In the genomic region with DNA sequence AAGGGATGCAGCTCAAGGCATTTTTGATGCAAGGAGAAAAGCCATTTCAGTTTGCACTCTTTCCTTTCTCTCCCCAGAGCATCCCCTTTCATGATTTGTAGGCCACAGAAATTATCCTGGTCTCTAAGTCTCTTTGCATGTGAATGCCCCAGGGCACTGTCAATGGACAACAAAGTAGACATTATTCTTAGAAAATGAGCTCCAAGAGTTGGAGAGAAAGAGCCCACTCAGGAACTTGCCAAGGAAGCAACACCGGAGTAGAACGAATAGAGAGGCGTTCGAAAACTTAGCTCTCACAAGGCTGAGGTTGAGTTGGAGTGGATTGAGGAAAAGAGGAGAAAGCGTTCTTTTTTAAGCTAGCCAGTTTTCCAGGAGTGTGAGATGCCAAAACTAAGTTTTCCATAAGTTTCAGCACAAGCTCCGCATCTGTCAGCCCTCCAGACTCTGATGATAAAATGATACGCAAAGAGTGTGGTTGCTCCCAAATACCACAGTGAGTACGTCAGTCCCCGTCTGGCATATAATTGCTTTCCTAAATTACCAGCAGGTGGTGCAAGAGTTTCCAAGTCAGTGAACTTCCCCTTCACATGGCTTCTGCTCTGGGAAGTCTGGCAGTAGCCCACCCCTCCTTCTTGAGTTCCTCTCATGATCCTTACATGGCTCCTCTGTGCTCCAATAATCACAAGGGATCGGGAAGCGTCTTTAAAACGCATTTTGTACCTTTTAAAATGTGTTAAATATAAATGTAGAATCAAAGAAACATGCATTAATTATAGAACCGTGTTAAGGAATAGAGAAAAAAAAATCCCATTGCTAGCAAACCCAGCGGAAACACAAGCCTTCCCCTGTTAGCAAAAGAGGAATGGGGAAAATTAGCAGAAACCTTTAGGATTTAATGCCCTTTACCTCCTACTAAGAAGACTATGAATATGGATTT, we compare ENCODE assay signal across 8 cellular contexts.
DNase-seq lines count a peak whose midpoint lies in the region; ATAC-seq, FAIRE-seq and TF ChIP-seq lines count a peak whose summit lies in the region.

No MANE protein-coding gene starts in this region.

- H2BK12ac ChIP-seq in H1 (ENCODE audit: low read depth, low read length), result no peak overlapping the region

- H3K9me3 ChIP-seq in Karpas-422 (ENCODE audit: low read length), result no peaks in the 10 kb centered on the region
- no peaks in the 10 kb centered on the region for H3K9me3 ChIP-seq in Peyer's patch
- no peaks in the 10 kb centered on the region for H3K9me3 ChIP-seq in H1 (ENCODE audit: insufficient read depth in 2 of 2, low read depth in 1 of 2, low read length in 1 of 2)
- H3K9me3 ChIP-seq in lung (ENCODE audit: control insufficient read depth in 2 of 2, insufficient read depth in 1 of 2, low read length in 1 of 2), result no peaks in the 10 kb centered on the region

- H4K91ac ChIP-seq in H1 (replicated peaks; ENCODE audit: insufficient read length, low read length), result no peak overlapping the region

- TF ChIP-seq CTCF in Peyer's patch (IDR thresholded peaks at IDR 0.05) (peak; percentile 12 to 55 (median 48)), H1 (IDR thresholded peaks at IDR 0.05; ENCODE audit: control extremely low read depth in 1 of 3, insufficient read depth in 1 of 3, low read depth in 1 of 3, low read length in 3 of 3) (peak; percentile 17 to 80 (median 72)), lung (IDR thresholded peaks at IDR 0.05; ENCODE audit: control extremely low read depth, extremely low read depth) (peak; percentile 31)

- no peaks in the 10 kb centered on the region for H3K27me3 ChIP-seq in Karpas-422 (ENCODE audit: low read length)
- H3K27me3 ChIP-seq in Peyer's patch, result no peaks in the 10 kb centered on the region
- no peaks in the 10 kb centered on the region for H3K27me3 ChIP-seq in H1 (replicated peaks in 1 of 4; ENCODE audit: control insufficient read depth in 3 of 4, extremely low read depth in 1 of 4, insufficient read depth in 3 of 4, low read length in 3 of 4)
- H3K27me3 ChIP-seq in lung (ENCODE audit: control insufficient read depth, insufficient read depth), result no peaks in the 10 kb centered on the region

- H4K5ac ChIP-seq in H1 (ENCODE audit: insufficient read length, low read depth, low read length), result no peak overlapping the region

- H3K4me1 ChIP-seq in Karpas-422 (ENCODE audit: low read length) (no peaks in the 10 kb centered on the region), Peyer's patch (no peaks in the 10 kb centered on the region), H1 (replicated peaks in 1 of 4; ENCODE audit: control insufficient read depth in 3 of 4, insufficient read depth in 4 of 4, low read length in 3 of 4) (peaks cover 0 to 5% (median 0%) of the 10 kb centered on the region in 4 experiments; a peak in 3 of 7 replicates), lung (ENCODE audit: control insufficient read depth in 2 of 2, insufficient read depth in 2 of 2, low read length in 2 of 2) (peaks cover 0 to 4% of the 10 kb centered on the region in 2 donors)

- DNase-seq in EL (peak; percentile 73), Karpas-422 (peak; percentile 81), Peyer's patch (peak in 2 of 3 donors; percentile 17 to 49), H1 (ENCODE audit: low read depth in 1 of 2, low spot score in 2 of 2) (peak in 1 of 2 experiments; percentile 54), lung (ENCODE audit: low spot score) (peak; percentile 44)

- H3K23ac ChIP-seq in H1 (ENCODE audit: insufficient read length), result no peak overlapping the region

- TF ChIP-seq RAD21 in H1 (IDR thresholded peaks at IDR 0.05 in 1 of 2, conservative IDR thresholded peaks at IDR 0.05 in 1 of 2; ENCODE audit: low read depth in 2 of 2, low read length in 2 of 2), result peak; percentile 78 to 85

- H3K9me2 ChIP-seq in Karpas-422 (replicated peaks; ENCODE audit: insufficient read depth, low read length), result no peaks in the 10 kb centered on the region

- H2BK15ac ChIP-seq in H1 (ENCODE audit: low read length), result no peak overlapping the region

- peak; percentile 57 for ATAC-seq in GM21381 (IDR thresholded peaks at IDR 0.05; ENCODE audit: unreplicated experiment)
- ATAC-seq in lung (ENCODE audit: insufficient read depth, low FRiP score), result peak; percentile 88
- no peak for ATAC-seq in GM18520 (IDR thresholded peaks at IDR 0.05; ENCODE audit: unreplicated experiment)
- no peak for ATAC-seq in HG02571 (IDR thresholded peaks at IDR 0.05; ENCODE audit: unreplicated experiment)

- H3K14ac ChIP-seq in H1 (ENCODE audit: insufficient read length), result no peak overlapping the region

- WGBS in H1 (ENCODE audit: extremely low coverage in 1 of 2, insufficient coverage in 1 of 2, insufficient read length in 1 of 2, insufficient replicate concordance in 2 of 2, low coverage in 1 of 2, low lambda C conversion rate in 2 of 2, missing lambda C conversion rate in 1 of 2), 2 experiments, result 56% methylated on average over 14 of the region's 14 CpGs; no CpG with 5 or more reads in 1 of the 2 experiments
- WGBS in lung, 2 donors, result 41 to 47% methylated on average over 14 of the region's 14 CpGs

- H4K8ac ChIP-seq in H1 (ENCODE audit: extremely low read depth, insufficient read depth, low read length), result no peak overlapping the region

- no peak overlapping the region for H2BK5ac ChIP-seq in H1 (ENCODE audit: low read depth, low read length)

- no peaks in the 10 kb centered on the region for H3K23me2 ChIP-seq in H1 (ENCODE audit: low read depth, low read length)

- H3K56ac ChIP-seq in H1 (replicated peaks; ENCODE audit: insufficient read length, low read depth, low read length), result no peak overlapping the region

- no peak overlapping the region for H3K27ac ChIP-seq in Karpas-422 (ENCODE audit: low read length)
- H3K27ac ChIP-seq in Peyer's patch, result no peak overlapping the region
- H3K27ac ChIP-seq in H1 (ENCODE audit: low read depth, low read length), result no peak overlapping the region
- no peak overlapping the region for H3K27ac ChIP-seq in lung (ENCODE audit: low read depth in 1 of 2, low read length in 1 of 2)

- H3K4ac ChIP-seq in H1 (replicated peaks; ENCODE audit: insufficient read length, low read depth, low read length), result no peak overlapping the region

- POLR2A ChIA-PET in H1 (lab: Charles Lee; ENCODE audit: partially characterized antibody), result no interaction called here

- H3K9ac ChIP-seq in Karpas-422 (ENCODE audit: low read length) (no peak overlapping the region), H1 (replicated peaks in 1 of 4; ENCODE audit: extremely low read depth in 1 of 4, low read depth in 3 of 4, low read length in 3 of 4) (no peak overlapping the region)

- H3K79me1 ChIP-seq in H1 (ENCODE audit: low read depth, low read length), result no peaks in the 10 kb centered on the region

- no peak for TF ChIP-seq EP300 in H1 (IDR thresholded peaks at IDR 0.05; ENCODE audit: borderline replicate concordance in 1 of 2, low read depth in 2 of 2, low read length in 2 of 2)

- H4K20me1 ChIP-seq in Karpas-422 (ENCODE audit: insufficient read depth, low read depth, low read length) (no peaks in the 10 kb centered on the region), H1 (replicated peaks in 1 of 2; ENCODE audit: control insufficient read depth in 1 of 2, insufficient read depth in 2 of 2, low read length in 2 of 2) (no peaks in the 10 kb centered on the region)

- FAIRE-seq in H1 (lab: Jason Lieb, UNC), result peak; percentile 97

- no peak for TF ChIP-seq POLR2A in Peyer's patch (IDR thresholded peaks at IDR 0.05)
- TF ChIP-seq POLR2A in H1 (IDR thresholded peaks at IDR 0.05; ENCODE audit: control extremely low read depth in 1 of 2, low read depth in 2 of 2, low read length in 2 of 2), result no peak

- no peak overlapping the region for H2AK5ac ChIP-seq in H1 (ENCODE audit: low read depth, low read length)

- CTCF ChIA-PET in H1 (lab: Charles Lee; ENCODE audit: partially characterized antibody), result interaction anchor here (0.6 to 2.7 kb wide), 19 partner anchors 8 to 450 kb away, joined by 3 to 14 read pairs (median 4); no protein-coding TSS in a partner anchor

- no peak overlapping the region for H3K18ac ChIP-seq in H1 (ENCODE audit: extremely low read depth, low read length)

- H3K4me3 ChIP-seq in Karpas-422 (ENCODE audit: low read length) (no peak overlapping the region), Peyer's patch (no peak overlapping the region), H1 (ENCODE audit: extremely low read depth in 1 of 4, insufficient read depth in 2 of 4, low read depth in 3 of 4, low read length in 4 of 4) (no peak overlapping the region), lung (no peak overlapping the region)

- H3K36me3 ChIP-seq in Karpas-422 (ENCODE audit: insufficient read depth, low read length) (no peaks in the 10 kb centered on the region), Peyer's patch (no peaks in the 10 kb centered on the region), H1 (ENCODE audit: control insufficient read depth in 2 of 4, insufficient read depth in 4 of 4, low read length in 3 of 4) (no peaks in the 10 kb centered on the region), lung (ENCODE audit: control insufficient read depth in 2 of 2, insufficient read depth in 2 of 2, low read length in 2 of 2) (no peaks in the 10 kb centered on the region)

- H3K79me2 ChIP-seq in Karpas-422 (ENCODE audit: low read length) (no peaks in the 10 kb centered on the region), H1 (ENCODE audit: control insufficient read depth in 1 of 2, insufficient read depth in 2 of 2, low read length in 2 of 2) (no peaks in the 10 kb centered on the region)

- no peak overlapping the region for H2BK120ac ChIP-seq in H1 (replicated peaks; ENCODE audit: low read depth, low read length)

- H3K4me2 ChIP-seq in Karpas-422 (ENCODE audit: low read depth, low read length, poor library complexity, severe bottlenecking) (no peak overlapping the region), H1 (ENCODE audit: insufficient read depth in 1 of 2, low read depth in 2 of 2, low read length in 2 of 2) (no peak overlapping the region)

- no peak overlapping the region for H2BK20ac ChIP-seq in H1 (ENCODE audit: low read length)

- no peak overlapping the region for H2AFZ ChIP-seq in Karpas-422 (ENCODE audit: low read length)
- H2AFZ ChIP-seq in H1 (ENCODE audit: low read length), result peak overlapping the region; percentile 64; the same call in 1 of the 2 replicates

TF ChIP-seq in H1, 55 proteins besides CTCF, POLR2A, EP300 and RAD21:
- 0 out of 2 replicates have a peak, but pooled peaks have one; percentile 12 for TF ChIP-seq JUN (IDR thresholded peaks at IDR 0.05; ENCODE audit: low read depth, low read length)
- no peak for TF ChIP-seq RFX5 (IDR thresholded peaks at IDR 0.05; ENCODE audit: borderline replicate concordance, low read depth, low read length)
- TF ChIP-seq JUND (IDR thresholded peaks at IDR 0.05; ENCODE audit: low read length), result peak; percentile 83
TF ChIP-seq in H1: peak in this region for 2.

Comparison
In these comparisons a context has a peak if more than half of its experiments do, and no peak if none do; other contexts are left out.
1. ATAC-seq: peak in GM21381 (single experiment) and lung (single experiment); none in GM18520 (single experiment) and HG02571 (single experiment).
2. Peak in every context shown above with its lines, with median percentiles within 50 percentile points of each other: CTCF ChIP-seq.